Comparison of ENCODE assay signal across 8 cellular contexts in the genomic region with DNA sequence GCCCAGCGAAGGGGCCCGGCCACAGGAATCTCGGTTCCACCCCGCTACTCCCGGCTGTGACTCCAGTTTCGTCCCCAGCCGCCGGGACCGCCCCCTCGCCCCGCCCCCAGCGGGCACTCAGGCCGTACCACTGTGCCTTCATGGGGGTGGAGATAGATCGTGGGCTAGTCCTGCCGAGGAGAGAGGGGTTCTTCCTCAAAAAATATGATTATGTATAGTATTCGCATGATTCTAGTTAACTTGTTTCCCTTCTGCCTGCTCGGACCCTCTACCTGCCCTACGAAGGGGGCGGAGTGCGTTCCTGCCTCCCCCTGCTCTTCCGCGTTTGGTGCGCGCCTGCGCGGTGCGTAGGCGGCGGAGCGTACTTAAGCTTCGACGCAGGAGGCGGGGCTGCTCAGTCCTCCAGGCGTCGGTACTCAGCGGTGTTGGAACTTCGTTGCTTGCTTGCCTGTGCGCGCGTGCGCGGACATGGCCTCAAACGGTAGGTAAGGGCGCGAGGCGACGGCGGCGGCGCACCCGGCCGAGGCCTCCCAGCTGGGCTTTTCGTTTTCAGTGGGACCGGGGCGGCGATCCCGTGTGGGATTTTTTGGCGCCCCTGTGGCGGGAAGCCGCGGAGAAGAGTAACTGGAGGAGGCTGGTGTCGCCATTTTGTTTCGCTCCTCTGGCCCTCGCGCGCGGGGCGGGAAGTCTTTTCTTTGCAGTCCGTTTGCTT. TPM values are rescaled to one million over a fixed set of nuclear protein-coding genes. Genes with fewer than 3 reads are reported as not detected.
DNase-seq lines count a peak whose midpoint lies in the region; ATAC-seq and TF ChIP-seq lines count a peak whose summit lies in the region.

FUS (plus strand) TSS at position 393 of the 712 bp plus-strand sequence; CDS start at position 469, 76 bp downstream.

- in situ Hi-C loops in GM13976 (cut with MboI; ENCODE audit: low sequenced_read_pairs, unreplicated experiment) = loop anchor here (25.0 kb wide), 1 partner anchor 182 kb away; the partner anchor contains the start of gene ITGAX

- TF ChIP-seq POLR2A in adrenal gland (IDR thresholded peaks at IDR 0.05) (peak; percentile 99), heart left ventricle (IDR thresholded peaks at IDR 0.05) (peak; percentile 67 to 96), upper lobe of left lung (IDR thresholded peaks at IDR 0.05) (peak; percentile 77 to 100 (median 98))

- no peaks in the 10 kb centered on the region for H3K27me3 ChIP-seq in adrenal gland
- peaks cover 0 to 5% (median 0%) of the 10 kb centered on the region in 9 donors for H3K27me3 ChIP-seq in heart left ventricle
- H3K27me3 ChIP-seq in upper lobe of left lung = no peaks in the 10 kb centered on the region

- peaks cover 0 to 27% of the 10 kb centered on the region in 2 donors for H3K36me3 ChIP-seq in adrenal gland (replicated peaks in 1 of 2)
- peaks cover 0 to 34% (median 26%) of the 10 kb centered on the region in 9 donors for H3K36me3 ChIP-seq in heart left ventricle
- peaks cover 11 to 29% (median 21%) of the 10 kb centered on the region in 4 donors for H3K36me3 ChIP-seq in upper lobe of left lung

- intact Hi-C loops in adrenal gland (cut with DNase I) (loop anchor here in 1 of 2 donors (5.0 kb wide), 1 partner anchor 73 kb away; the partner anchor contains the start of gene BCKDK), heart left ventricle (cut with DNase I) (loop anchor here in 9 of 10 donors (2.0 to 10.0 kb wide), 6 partner anchors 37 to 277 kb away; partner anchors contain the start of genes ZNF843 (in 5 of the 9), ARMC5 (in 3 of the 9), ZNF646 (in 1 of the 9) and ZNF668 (in 1 of the 9)), posterior vena cava (cut with DNase I) (loop anchor here (10.0 kb wide), 2 partner anchors 265 to 515 kb away; partner anchors contain the start of gene ZNF843 (in 2 of the 2))

- ATAC-seq in HG02798 (IDR thresholded peaks at IDR 0.05; ENCODE audit: poor library complexity, unreplicated experiment) (peak; percentile 73), heart left ventricle (peak; percentile 84 to 90 (median 88)), upper lobe of left lung (ENCODE audit: low FRiP score in 2 of 2) (peak; percentile 93 to 95)

- TF ChIP-seq CTCF in GM13976 (IDR thresholded peaks at IDR 0.05; ENCODE audit: borderline replicate concordance, control extremely low read depth, extremely low read depth, insufficient read depth, missing control alignments) (no peak), adrenal gland (IDR thresholded peaks at IDR 0.05) (peak in 3 of 6 experiments; percentile 9 to 28 (median 13)), heart left ventricle (IDR thresholded peaks at IDR 0.05) (peak in 1 of 12 donors; percentile 8), upper lobe of left lung (IDR thresholded peaks at IDR 0.05) (peak in 4 of 6 experiments; percentile 25 to 50 (median 34))

- peak within 1 kb of the TSS; percentile 79 to 97 (median 95) for H3K27ac ChIP-seq in adrenal gland
- H3K27ac ChIP-seq in heart left ventricle = peak within 1 kb of the TSS; percentile 87 to 99 (median 94)
- H3K27ac ChIP-seq in upper lobe of left lung = peak within 1 kb of the TSS; percentile 96 to 98 (median 98)

- TF ChIP-seq EP300 in upper lobe of left lung (IDR thresholded peaks at IDR 0.05) = peak in 1 of 4 donors; percentile 97

- H3K4me1 ChIP-seq in adrenal gland (replicated peaks in 1 of 2) = peaks cover 25 to 36% of the 10 kb centered on the region in 2 donors
- peaks cover 0 to 47% (median 37%) of the 10 kb centered on the region in 12 donors for H3K4me1 ChIP-seq in heart left ventricle
- peaks cover 37 to 55% (median 44%) of the 10 kb centered on the region in 4 donors for H3K4me1 ChIP-seq in upper lobe of left lung

- H3K9me3 ChIP-seq in adrenal gland (replicated peaks in 1 of 3) (no peaks in the 10 kb centered on the region), heart left ventricle (no peaks in the 10 kb centered on the region), upper lobe of left lung (no peaks in the 10 kb centered on the region)

- 0% methylated on average over 12 to 69 of the region's 69 CpGs for WGBS in adrenal gland, 4 donors
- 0% methylated on average over 39 to 69 of the region's 69 CpGs for WGBS in heart left ventricle, 4 donors
- WGBS in upper lobe of left lung, 2 donors = 0 to 1% methylated on average over 26 to 48 of the region's 69 CpGs

- peak within 1 kb of the TSS; percentile 73 to 97 (median 80) for H3K4me3 ChIP-seq in adrenal gland
- H3K4me3 ChIP-seq in heart left ventricle = peak within 1 kb of the TSS; percentile 60 to 99 (median 86)
- H3K4me3 ChIP-seq in upper lobe of left lung = peak within 1 kb of the TSS; percentile 71 to 94 (median 82)

- DNase-seq in GM13976 (ENCODE audit: low spot score) (peak; percentile 96), NCI-H1436 (lab: John Stamatoyannopoulos, UW) (peak; percentile 87), T-helper 1 cell (peak; percentile 83 to 94 (median 88)), adrenal gland (peak; percentile 87 to 96 (median 93)), heart left ventricle (peak; percentile 91 to 96 (median 93)), posterior vena cava (ENCODE audit: low spot score) (peak; percentile 98), upper lobe of left lung (peak; percentile 90 to 98)

RNA-seq across cellular contexts. Expression of gene FUS, which starts in this region (rescaled TPM):
- 100 to 1,000 TPM in 4 of 8 donors, 10 to 100 TPM in 4; 12.7 to 285 (median 87.1) TPM for total RNA-seq in adrenal gland
- polyA plus RNA-seq in adrenal gland = 100 to 1,000 TPM; 288 to 536 (median 474) TPM
- total RNA-seq in heart left ventricle = 100 to 1,000 TPM in 7 of 9 donors, 10 to 100 TPM in 2; 20.3 to 213 (median 127) TPM
- 100 to 1,000 TPM; 127 to 155 TPM for polyA plus RNA-seq in heart left ventricle
- 100 to 1,000 TPM; 168 to 208 TPM for total RNA-seq in posterior vena cava
- total RNA-seq in upper lobe of left lung = 100 to 1,000 TPM in 3 of 6 donors, 10 to 100 TPM in 3; 65.7 to 258 (median 145) TPM

Comparison
In these comparisons a context has a peak if more than half of its experiments do, and no peak if none do; other contexts are left out.
1. Peak in every context shown above with its lines: DNase-seq, ATAC-seq, H3K4me3 ChIP-seq and H3K27ac ChIP-seq.